Comparison of ENCODE assay signal across 8 cellular contexts in genomic region chr2:54673501-54673998, GRCh38. TPM values are rescaled to one million over a fixed set of nuclear protein-coding genes. Genes with fewer than 3 reads are reported as not detected.
DNase-seq lines count a peak whose midpoint lies in the region; ATAC-seq and TF ChIP-seq lines count a peak whose summit lies in the region.

No MANE protein-coding gene starts in this region.

- ATAC-seq in HG02763 (IDR thresholded peaks at IDR 0.05; ENCODE audit: unreplicated experiment), result peak; percentile 43

- peak overlapping the region; percentile 52 for H3K4me3 Mint-ChIP-seq in T-helper 1 cell treated with Interleukin-12 subunit alpha and Interleukin-12 subunit beta and Interleukin-4 antibody, amounts not matched to agents 30 μg/mL and 1 μg/mL, for 36 hours

- no peaks in the 10 kb centered on the region for H3K27me3 ChIP-seq in esophagus (ENCODE audit: control insufficient read depth in 1 of 2, insufficient read depth in 2 of 2, low read length in 2 of 2)
- H3K27me3 ChIP-seq in neutrophil, result no peaks in the 10 kb centered on the region
- H3K27me3 ChIP-seq in BE2C, result no peaks in the 10 kb centered on the region

- no peaks in the 10 kb centered on the region for H3K9me3 Mint-ChIP-seq in T-helper 1 cell treated with Interleukin-12 subunit alpha and Interleukin-12 subunit beta and Interleukin-4 antibody, amounts not matched to agents 30 μg/mL and 1 μg/mL, for 36 hours

- peaks cover 33% of the 10 kb centered on the region for H3K4me1 Mint-ChIP-seq in T-helper 1 cell treated with Interleukin-12 subunit alpha and Interleukin-12 subunit beta and Interleukin-4 antibody, amounts not matched to agents 30 μg/mL and 1 μg/mL, for 36 hours (ENCODE audit: low read depth)

- peaks cover 34% of the 10 kb centered on the region for H3K36me3 Mint-ChIP-seq in T-helper 1 cell treated with Interleukin-12 subunit alpha and Interleukin-12 subunit beta and Interleukin-4 antibody, amounts not matched to agents 30 μg/mL and 1 μg/mL, for 36 hours (ENCODE audit: low read depth)

- DNase-seq in GM10248 (ENCODE audit: extremely low spot score), result peak; percentile 38
- no peak for DNase-seq in BE2C
- no peak for DNase-seq in NCI-H2227 treated with DMSO at 0.1 percent for 48 hours (lab: John Stamatoyannopoulos, UW)
- DNase-seq in T1000 (lab: John Stamatoyannopoulos, UW), result no peak

- H3K4me3 ChIP-seq in esophagus (ENCODE audit: low read depth in 1 of 2, low read length in 2 of 2) (peak overlapping the region in 1 of 2 donors; percentile 17), neutrophil (ENCODE audit: low read depth in 1 of 2, low read length in 1 of 2) (peak overlapping the region; percentile 16), BE2C (ENCODE audit: low read depth, low read length) (no peak overlapping the region)

- peaks cover 2 to 3% of the 10 kb centered on the region in 2 donors for H3K36me3 ChIP-seq in esophagus (ENCODE audit: control insufficient read depth in 2 of 2, insufficient read depth in 2 of 2, low read length in 1 of 2)
- H3K36me3 ChIP-seq in neutrophil, result peaks cover 9% of the 10 kb centered on the region
- H3K36me3 ChIP-seq in BE2C, result peaks cover 5% of the 10 kb centered on the region; the same call in 1 of the 2 replicates

- POLR2A ChIA-PET in GM10248 (lab: Yijun Ruan, JAX), result no interaction called here

- H3K4me1 ChIP-seq in esophagus (ENCODE audit: control insufficient read depth in 2 of 2, insufficient read depth in 2 of 2, low read length in 1 of 2) (peaks cover 3 to 13% of the 10 kb centered on the region in 2 donors), neutrophil (ENCODE audit: control insufficient read depth in 1 of 2, insufficient read depth in 1 of 2, low read depth in 1 of 2, low read length in 1 of 2) (peaks cover 37 to 46% of the 10 kb centered on the region in 2 experiments), BE2C (no peaks in the 10 kb centered on the region)

- WGBS in esophagus, 2 donors, result 12 to 21% methylated on average over 16 of the region's 16 CpGs

- no peak for TF ChIP-seq CTCF in GM10248 (IDR thresholded peaks at IDR 0.05; ENCODE audit: control extremely low read depth, extremely low read depth, low read depth, missing control alignments)
- TF ChIP-seq CTCF in neutrophil (IDR thresholded peaks at IDR 0.05), result no peak
- TF ChIP-seq CTCF in BE2C (IDR thresholded peaks at IDR 0.05; ENCODE audit: low read depth, low read length), result no peak

- no peaks in the 10 kb centered on the region for H3K9me3 ChIP-seq in esophagus (ENCODE audit: control insufficient read depth in 2 of 2, insufficient read depth in 1 of 2, low read depth in 1 of 2, low read length in 1 of 2)
- no peaks in the 10 kb centered on the region for H3K9me3 ChIP-seq in neutrophil
- no peaks in the 10 kb centered on the region for H3K9me3 ChIP-seq in BE2C

- CTCF ChIA-PET in GM10248 (lab: Yijun Ruan, JAX), result interaction anchor here (1.0 to 9.4 kb wide), 5 partner anchors 9 to 40 kb away, joined by 3 to 85 read pairs (median 4); no protein-coding TSS in a partner anchor

- peak overlapping the region; percentile 93 to 98 for H3K27ac ChIP-seq in esophagus (ENCODE audit: low read depth in 2 of 2, low read length in 1 of 2)
- H3K27ac ChIP-seq in neutrophil, result peak overlapping the region; percentile 58

- H3K27ac Mint-ChIP-seq in T-helper 1 cell treated with Interleukin-12 subunit alpha and Interleukin-12 subunit beta and Interleukin-4 antibody, amounts not matched to agents 30 μg/mL and 1 μg/mL, for 36 hours, result peak overlapping the region; percentile 66

- peaks cover 32% of the 10 kb centered on the region for H3K27me3 Mint-ChIP-seq in T-helper 1 cell treated with Interleukin-12 subunit alpha and Interleukin-12 subunit beta and Interleukin-4 antibody, amounts not matched to agents 30 μg/mL and 1 μg/mL, for 36 hours (ENCODE audit: low read depth)

RNA-seq across cellular contexts. Expression of gene EML6, which starts 49.9 kb away (rescaled TPM):
- 1 to 10 TPM in 1 of 2 donors, under 1 TPM in 1; 0.88 to 1.3 TPM for polyA plus RNA-seq in esophagus
- polyA plus RNA-seq in BE2C (2012; ENCODE audit: insufficient read depth, insufficient read length, low read depth), result 56.5 TPM
